ENCODE assay signal across 17 cellular contexts in the genomic region with DNA sequence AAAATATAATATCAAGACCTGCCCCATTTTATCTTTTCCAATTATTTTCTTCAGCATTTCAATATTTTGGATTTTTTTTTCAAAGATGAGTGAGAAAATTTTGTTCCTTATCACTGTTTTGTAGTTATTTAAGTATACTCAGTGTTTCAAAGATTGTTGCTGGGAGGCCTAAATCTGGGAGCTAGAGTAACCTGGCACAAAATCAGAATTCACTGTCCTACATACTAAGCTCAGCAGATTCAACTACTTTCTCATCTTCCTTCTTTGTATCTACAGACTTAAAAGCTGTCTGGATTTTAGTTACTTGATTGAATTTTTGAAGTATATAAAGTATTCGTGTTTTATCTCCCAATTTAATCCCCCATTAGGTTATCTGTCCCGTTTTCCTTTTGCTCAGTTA.
A peak's percentile ranks its signal among the peaks of the same experiment; 100 is the strongest.
DNase-seq lines count a peak whose midpoint lies in the region; ATAC-seq, FAIRE-seq and TF ChIP-seq lines count a peak whose summit lies in the region.
"Had no signal": no experiment of that assay in that cellular context is flagged by ENCODE, and none has a peak within 500 bp of the region (broad histone marks: within the 10 kb centered on the region; RNA-seq: fewer than 3 reads in every experiment).

No MANE protein-coding gene starts in this region.

- H3K27me3 Mint-ChIP-seq in CD8-positive, alpha-beta T cell (ENCODE audit: low read depth) = no peaks in the 10 kb centered on the region
- no peaks in the 10 kb centered on the region for H3K27me3 Mint-ChIP-seq in effector memory CD8-positive, alpha-beta T cell
- H3K27me3 Mint-ChIP-seq: CD4-positive, alpha-beta T cell had no signal

- no peak for TF ChIP-seq CTCF in CD8-positive, alpha-beta T cell (IDR thresholded peaks at IDR 0.05)

- no peak overlapping the region for H2AFZ ChIP-seq in GM23248

- CTCF ChIA-PET in CD8-positive, alpha-beta T cell (lab: Charles Lee) = interaction anchor here (0.7 to 2.0 kb wide), 2 partner anchors 15 to 445 kb away, joined by 3 to 4 read pairs; no protein-coding TSS in a partner anchor

- in situ Hi-C loops in GM23248 (cut with MboI) = no loop called here

- no peaks in the 10 kb centered on the region for H3K9me3 ChIP-seq in CD8-positive, alpha-beta T cell (ENCODE audit: low read length)
- H3K9me3 ChIP-seq in GM23248 (ENCODE audit: low read depth) = no peaks in the 10 kb centered on the region
- H3K9me3 ChIP-seq: A549, HAP-1 had no signal

- FAIRE-seq in GM19239 (lab: Jason Lieb, UNC) = peak; percentile 4
- peak; percentile 61 for FAIRE-seq in islet of Langerhans (lab: Jason Lieb, UNC)
- FAIRE-seq: A549 had no signal

- intact Hi-C loops in CD8-positive, alpha-beta T cell (cut with DNase I, micrococcal nuclease) = no loop called here

- no peaks in the 10 kb centered on the region for H3K79me2 ChIP-seq in GM23248 (ENCODE audit: insufficient read depth)

- no peak overlapping the region for H3K4me3 Mint-ChIP-seq in CD8-positive, alpha-beta T cell
- H3K4me3 Mint-ChIP-seq in effector memory CD8-positive, alpha-beta T cell = no peak overlapping the region
- H3K4me3 Mint-ChIP-seq: CD4-positive, alpha-beta T cell had no signal

- ATAC-seq in CD8-positive, alpha-beta T cell = no peak
- ATAC-seq in effector memory CD8-positive, alpha-beta T cell (replicated peaks) = no peak
- ATAC-seq in GM18520 (IDR thresholded peaks at IDR 0.05; ENCODE audit: unreplicated experiment) = no peak
- no peak for ATAC-seq in GM18858 (IDR thresholded peaks at IDR 0.05; ENCODE audit: unreplicated experiment)
- ATAC-seq in GM19463 (IDR thresholded peaks at IDR 0.05; ENCODE audit: unreplicated experiment) = no peak
- ATAC-seq: A549 had no signal

- H4K20me1 ChIP-seq in GM23248 (ENCODE audit: insufficient read depth) = no peaks in the 10 kb centered on the region

- H3K4me3 ChIP-seq in CD8-positive, alpha-beta T cell (ENCODE audit: low read depth, low read length) = no peak overlapping the region
- H3K4me3 ChIP-seq in GM23248 = no peak overlapping the region
- H3K4me3 ChIP-seq: A549, HAP-1 had no signal

- no peak overlapping the region for H3K4me2 ChIP-seq in GM23248 (ENCODE audit: unreplicated experiment)
- H3K4me2 ChIP-seq: A549 had no signal

- H3K9me3 Mint-ChIP-seq in CD8-positive, alpha-beta T cell = no peaks in the 10 kb centered on the region
- no peaks in the 10 kb centered on the region for H3K9me3 Mint-ChIP-seq in effector memory CD8-positive, alpha-beta T cell
- H3K9me3 Mint-ChIP-seq: CD4-positive, alpha-beta T cell had no signal

- H3K27me3 ChIP-seq in CD8-positive, alpha-beta T cell (ENCODE audit: insufficient read depth, low read length) = no peaks in the 10 kb centered on the region
- H3K27me3 ChIP-seq in GM23248 (replicated peaks; ENCODE audit: insufficient read depth) = no peaks in the 10 kb centered on the region

- DNase-seq in CD8-positive, alpha-beta T cell = no peak
- DNase-seq in GM19239 (ENCODE audit: insufficient read length, low spot score) = no peak
- DNase-seq in effector memory CD8-positive, alpha-beta T cell = no peak
- DNase-seq in GM23248 = no peak
- DNase-seq: AML-193; CD4-positive, alpha-beta T cell; DMS153; DMS79; GF-D8; KG1 had no signal

- no peaks in the 10 kb centered on the region for H3F3A ChIP-seq in GM23248 (ENCODE audit: insufficient read depth)

- H3K27ac Mint-ChIP-seq in CD8-positive, alpha-beta T cell = peak overlapping the region; percentile 7
- H3K27ac Mint-ChIP-seq in effector memory CD8-positive, alpha-beta T cell = peak overlapping the region; percentile 24 to 44
- H3K27ac Mint-ChIP-seq: CD4-positive, alpha-beta T cell had no signal

- H3K4me1 Mint-ChIP-seq in CD8-positive, alpha-beta T cell (ENCODE audit: low read depth) = no peaks in the 10 kb centered on the region
- peaks cover 0 to 3% of the 10 kb centered on the region in 2 donors for H3K4me1 Mint-ChIP-seq in effector memory CD8-positive, alpha-beta T cell (ENCODE audit: low read depth in 2 of 2)

- H3K36me3 Mint-ChIP-seq in CD8-positive, alpha-beta T cell = peaks cover 53% of the 10 kb centered on the region
- H3K36me3 Mint-ChIP-seq in effector memory CD8-positive, alpha-beta T cell (ENCODE audit: insufficient read depth) = peaks cover 29% of the 10 kb centered on the region

- H3K4me1 ChIP-seq in CD8-positive, alpha-beta T cell (ENCODE audit: insufficient read depth, low read length) = no peaks in the 10 kb centered on the region
- no peaks in the 10 kb centered on the region for H3K4me1 ChIP-seq in GM23248 (ENCODE audit: insufficient read depth)
- H3K4me1 ChIP-seq: A549, HAP-1 had no signal

- 65 to 79% methylated on average over 2 of the region's 2 CpGs for WGBS in GM23248 (ENCODE audit: low coverage in 1 of 2, low lambda C conversion rate in 2 of 2, missing lambda C conversion rate in 2 of 2), 2 experiments

- no peaks in the 10 kb centered on the region for H3K9me2 ChIP-seq in GM23248 (ENCODE audit: insufficient read depth)

- H3K9ac ChIP-seq in GM23248 = no peak overlapping the region

- H3K27ac ChIP-seq in CD8-positive, alpha-beta T cell (ENCODE audit: low read depth, low read length) = no peak overlapping the region
- no peak overlapping the region for H3K27ac ChIP-seq in GM23248
- H3K27ac ChIP-seq: A549, C4-2B had no signal

- H3K36me3 ChIP-seq in CD8-positive, alpha-beta T cell (ENCODE audit: insufficient read depth, low read length) = peaks cover 9% of the 10 kb centered on the region
- H3K36me3 ChIP-seq in GM23248 (ENCODE audit: low read depth) = peaks cover 28% of the 10 kb centered on the region
- H3K36me3 ChIP-seq: HAP-1 had no signal

- POLR2A ChIA-PET in CD8-positive, alpha-beta T cell (lab: Charles Lee) = no interaction called here
